8 cellular contexts compared by ENCODE assay signal in genomic region chrX:78103001-78103634, GRCh38. TPM values are rescaled to one million over a fixed set of nuclear protein-coding genes. Genes with fewer than 3 reads are reported as not detected.
A peak's percentile ranks its signal among the peaks of the same experiment; 100 is the strongest.
DNase-seq lines count a peak whose midpoint lies in the region; ATAC-seq and TF ChIP-seq lines count a peak whose summit lies in the region.

No MANE protein-coding gene starts in this region.

- no peaks in the 10 kb centered on the region for H3K27me3 ChIP-seq in mammary epithelial cell (ENCODE audit: insufficient read depth, low read length)
- no peaks in the 10 kb centered on the region for H3K27me3 ChIP-seq in mucosa of rectum (ENCODE audit: control insufficient read depth in 2 of 2, insufficient read depth in 2 of 2, low read length in 2 of 2)
- H3K27me3 ChIP-seq in vagina: no peaks in the 10 kb centered on the region

- CTCF ChIA-PET in mammary epithelial cell (lab: Charles Lee; ENCODE audit: low non-redundant PET): no interaction called here

- no peaks in the 10 kb centered on the region for H3K9me3 Mint-ChIP-seq in stimulated activated naive CD8-positive, alpha-beta T cell treated with anti-CD3 and anti-CD28 coated beads, Interleukin-15, Interleukin-2, amounts not matched to agents 100 ng/mL and 50 ng/mL, for 24 hours

- no TSS peak for BruUV-seq in mammary epithelial cell (replicated peaks; lab: Mats Ljungman, UMichigan)

- H3K9ac ChIP-seq in mammary epithelial cell (ENCODE audit: insufficient read depth, low read length) (peak overlapping the region; percentile 56), mucosa of rectum (ENCODE audit: low read depth in 1 of 2, low read length in 2 of 2) (peak overlapping the region in 1 of 2 donors; percentile 76)

- peaks cover 13% of the 10 kb centered on the region for H4K20me1 ChIP-seq in mammary epithelial cell (ENCODE audit: insufficient read depth, low read length)

- dilution Hi-C loops in mammary epithelial cell (cut with HindIII; ENCODE audit: low sequenced_read_pairs): no loop called here

- H3K27ac ChIP-seq in mammary epithelial cell (ENCODE audit: insufficient read depth, low read depth, low read length) (peak overlapping the region; percentile 77), mucosa of rectum (ENCODE audit: low read depth in 2 of 2, low read length in 2 of 2) (peak overlapping the region; percentile 82 to 83), vagina (peak overlapping the region; percentile 74)

- H2AFZ ChIP-seq in mammary epithelial cell (ENCODE audit: low read depth, low read length): peak overlapping the region; percentile 65

- TF ChIP-seq CTCF in mammary epithelial cell (conservative IDR thresholded peaks at IDR 0.05 in 1 of 2, IDR thresholded peaks at IDR 0.05 in 1 of 2; ENCODE audit: extremely low read depth in 1 of 2, insufficient read depth in 1 of 2, low read depth in 1 of 2, low read length in 2 of 2) (no peak), vagina (IDR thresholded peaks at IDR 0.05) (no peak)

- no peaks in the 10 kb centered on the region for H3K4me1 ChIP-seq in mammary epithelial cell (ENCODE audit: insufficient read depth, low read length)
- H3K4me1 ChIP-seq in mucosa of rectum (ENCODE audit: control insufficient read depth in 2 of 2, insufficient read depth in 2 of 2, low read length in 2 of 2): peaks cover 9 to 15% of the 10 kb centered on the region in 2 donors
- peaks cover 21% of the 10 kb centered on the region for H3K4me1 ChIP-seq in vagina

- intact Hi-C loops in mammary epithelial cell (cut with micrococcal nuclease): loop anchor here (1.0 kb wide), 1 partner anchor 11 kb away; no protein-coding TSS in a partner anchor
- intact Hi-C loops in vagina (cut with DNase I): no loop called here

- peak overlapping the region in 2 of 3 experiments; percentile 37 to 64 for H3K4me3 ChIP-seq in mammary epithelial cell (replicated peaks in 1 of 3; ENCODE audit: insufficient read depth in 1 of 3, low read depth in 2 of 3, low read length in 3 of 3)
- peak overlapping the region; percentile 68 to 69 for H3K4me3 ChIP-seq in mucosa of rectum (ENCODE audit: low read length in 2 of 2)
- H3K4me3 ChIP-seq in vagina: peak overlapping the region; percentile 61 to 76

- no peaks in the 10 kb centered on the region for H3K36me3 ChIP-seq in mammary epithelial cell (ENCODE audit: insufficient read depth, low read length)
- peaks cover 0 to 3% of the 10 kb centered on the region in 2 donors for H3K36me3 ChIP-seq in mucosa of rectum (ENCODE audit: control insufficient read depth in 2 of 2, insufficient read depth in 2 of 2, low read length in 2 of 2)
- H3K36me3 ChIP-seq in vagina: no peaks in the 10 kb centered on the region

- WGBS in mammary epithelial cell (ENCODE audit: low coverage, missing lambda C conversion rate): 69% methylated on average over 20 of the region's 23 CpGs

- H3K4me1 Mint-ChIP-seq in stimulated activated naive CD8-positive, alpha-beta T cell treated with anti-CD3 and anti-CD28 coated beads, Interleukin-15, Interleukin-2, amounts not matched to agents 100 ng/mL and 50 ng/mL, for 24 hours (ENCODE audit: low read depth): peaks cover 35% of the 10 kb centered on the region

- DNase-seq in stimulated activated naive CD8-positive, alpha-beta T cell treated with anti-CD3 and anti-CD28 coated beads, Interleukin-15, Interleukin-2, amounts not matched to agents 100 U/mL and 50 U/mL, for 24 hours: no peak
- DNase-seq in mammary epithelial cell (no peak), vagina (ENCODE audit: extremely low spot score in 2 of 2) (no peak), kidney glomerular epithelial cell (lab: John Stamatoyannopoulos, UW) (no peak), NCI-H187 (lab: John Stamatoyannopoulos, UW) (no peak)
- DNase-seq in effector CD4-positive, alpha-beta T cell: no peak

- peak overlapping the region; percentile 74 for H3K4me2 ChIP-seq in mammary epithelial cell (ENCODE audit: insufficient read depth, low read depth, low read length)

- in situ Hi-C loops in mammary epithelial cell (cut with MboI; ENCODE audit: low sequenced_read_pairs in 2 of 2): loop anchor here in 1 of 2 donors (10.0 kb wide), 1 partner anchor 188 kb away; the partner anchor contains the start of gene ATP7A

- no peak for ATAC-seq in stimulated activated naive CD8-positive, alpha-beta T cell treated with anti-CD3 and anti-CD28 coated beads, Interleukin-15, Interleukin-2, amounts not matched to agents 100 U/mL and 50 U/mL, for 24 hours

- peaks cover 40% of the 10 kb centered on the region for H3K79me2 ChIP-seq in mammary epithelial cell (ENCODE audit: insufficient read depth, low read length)

- H3K36me3 Mint-ChIP-seq in stimulated activated naive CD8-positive, alpha-beta T cell treated with anti-CD3 and anti-CD28 coated beads, Interleukin-15, Interleukin-2, amounts not matched to agents 100 ng/mL and 50 ng/mL, for 24 hours (ENCODE audit: low read depth): peaks cover 33% of the 10 kb centered on the region

- no peak for TF ChIP-seq POLR2A in vagina (IDR thresholded peaks at IDR 0.05)

- H3K9me3 ChIP-seq in mammary epithelial cell (replicated peaks; ENCODE audit: insufficient read depth, low read length): no peaks in the 10 kb centered on the region
- H3K9me3 ChIP-seq in mucosa of rectum (ENCODE audit: control insufficient read depth in 2 of 2, low read length in 2 of 2): no peaks in the 10 kb centered on the region
- H3K9me3 ChIP-seq in vagina: no peaks in the 10 kb centered on the region

- peak overlapping the region; percentile 85 for H3K27ac Mint-ChIP-seq in stimulated activated naive CD8-positive, alpha-beta T cell treated with anti-CD3 and anti-CD28 coated beads, Interleukin-15, Interleukin-2, amounts not matched to agents 100 ng/mL and 50 ng/mL, for 24 hours

- no peaks in the 10 kb centered on the region for H3K27me3 Mint-ChIP-seq in stimulated activated naive CD8-positive, alpha-beta T cell treated with anti-CD3 and anti-CD28 coated beads, Interleukin-15, Interleukin-2, amounts not matched to agents 100 ng/mL and 50 ng/mL, for 24 hours

- H3K4me3 Mint-ChIP-seq in stimulated activated naive CD8-positive, alpha-beta T cell treated with anti-CD3 and anti-CD28 coated beads, Interleukin-15, Interleukin-2, amounts not matched to agents 100 ng/mL and 50 ng/mL, for 24 hours: peak overlapping the region; percentile 96

RNA-seq across cellular contexts. Expression of gene PGK1, which starts 0.9 kb away (rescaled TPM):
- total RNA-seq in mammary epithelial cell (100 to 1,000 TPM; 241 to 701 TPM), vagina (135 TPM)
- polyA plus RNA-seq in mammary epithelial cell: 824 TPM
- 1,221 TPM for polyA minus RNA-seq in mammary epithelial cell

RNA-seq across cellular contexts. Expression of gene TAF9B, which starts 36.3 kb away (rescaled TPM):
- total RNA-seq in mammary epithelial cell: 10 to 100 TPM in 1 of 2 donors, 1 to 10 TPM in 1; 9.0 to 18.2 TPM
- 8.9 TPM for polyA plus RNA-seq in mammary epithelial cell
- 18.2 TPM for polyA minus RNA-seq in mammary epithelial cell
- total RNA-seq in vagina: 14.2 TPM
